Comparison of ENCODE assay signal across 9 cellular contexts in genomic region chrX:13081385-13082285, GRCh38. TPM values are rescaled to one million over a fixed set of nuclear protein-coding genes. Genes with fewer than 3 reads are reported as not detected.
A peak's percentile ranks its signal among the peaks of the same experiment; 100 is the strongest.
DNase-seq lines count a peak whose midpoint lies in the region; ATAC-seq and TF ChIP-seq lines count a peak whose summit lies in the region.
"Had no signal": no experiment of that assay in that cellular context is flagged by ENCODE, and none has a peak within 500 bp of the region (broad histone marks: within the 10 kb centered on the region; RNA-seq: fewer than 3 reads in every experiment).

No MANE protein-coding gene starts in this region.

- peak; percentile 70 for DNase-seq in activated CD4-positive, alpha-beta T cell treated with anti-CD3 and anti-CD28 coated beads, Interleukin-2, amount 10 ng/mL, durations not matched to agents 24 days and 14 days
- no peak for DNase-seq in activated CD4-positive, alpha-beta T cell treated with anti-CD3 and anti-CD28 coated beads, Interleukin-2, amount 50 U/mL, for 48 hours
- DNase-seq in KBM-7: peak; percentile 76
- DNase-seq in ascending aorta (ENCODE audit: low spot score in 2 of 2): no peak
- no peak for DNase-seq in stimulated activated CD4-positive, alpha-beta T cell treated with anti-CD3 and anti-CD28 coated beads, Interleukin-1b, Interleukin-23, amount 100 ng/mL, for 48 hours
- DNase-seq in GDM1 (lab: John Stamatoyannopoulos, UW): no peak
- no peak for DNase-seq in DMS 273 treated with DMSO at 0.1 percent for 48 hours (lab: John Stamatoyannopoulos, UW)
- DNase-seq: 8988T had no signal

- H3K36me3 Mint-ChIP-seq in activated CD4-positive, alpha-beta T cell treated with anti-CD3 and anti-CD28 coated beads, Interleukin-2, amount 10 ng/mL, durations not matched to agents 24 days and 14 days (ENCODE audit: low read depth): peaks cover 2% of the 10 kb centered on the region
- no peaks in the 10 kb centered on the region for H3K36me3 Mint-ChIP-seq in stimulated activated memory B cell treated with anti-CD40 and anti-IgM and Interleukin-4, amounts not matched to agents 10 μg/mL and 1 μg/mL and 100 μg/mL, for 72 hours

- no peaks in the 10 kb centered on the region for H3K9me3 Mint-ChIP-seq in activated CD4-positive, alpha-beta T cell treated with anti-CD3 and anti-CD28 coated beads, Interleukin-2, amount 10 ng/mL, durations not matched to agents 24 days and 14 days
- no peaks in the 10 kb centered on the region for H3K9me3 Mint-ChIP-seq in stimulated activated memory B cell treated with anti-CD40 and anti-IgM and Interleukin-4, amounts not matched to agents 10 μg/mL and 1 μg/mL and 100 μg/mL, for 72 hours

- peaks cover 0 to 7% of the 10 kb centered on the region in 2 donors for H3K4me1 ChIP-seq in ascending aorta

- no peak for TF ChIP-seq CTCF in ascending aorta (IDR thresholded peaks at IDR 0.05)

- peak overlapping the region; percentile 13 to 17 for H3K27ac ChIP-seq in ascending aorta

- no peaks in the 10 kb centered on the region for H3K27me3 Mint-ChIP-seq in activated CD4-positive, alpha-beta T cell treated with anti-CD3 and anti-CD28 coated beads, Interleukin-2, amount 10 ng/mL, durations not matched to agents 24 days and 14 days
- H3K27me3 Mint-ChIP-seq in stimulated activated memory B cell treated with anti-CD40 and anti-IgM and Interleukin-4, amounts not matched to agents 10 μg/mL and 1 μg/mL and 100 μg/mL, for 72 hours: no peaks in the 10 kb centered on the region

- H3K27ac Mint-ChIP-seq in activated CD4-positive, alpha-beta T cell treated with anti-CD3 and anti-CD28 coated beads, Interleukin-2, amount 10 ng/mL, durations not matched to agents 24 days and 14 days: peak overlapping the region; percentile 94
- H3K27ac Mint-ChIP-seq in stimulated activated memory B cell treated with anti-CD40 and anti-IgM and Interleukin-4, amounts not matched to agents 10 μg/mL and 1 μg/mL and 100 μg/mL, for 72 hours: peak overlapping the region; percentile 91

- no peaks in the 10 kb centered on the region for H3K9me3 ChIP-seq in ascending aorta

- H3K4me1 Mint-ChIP-seq in activated CD4-positive, alpha-beta T cell treated with anti-CD3 and anti-CD28 coated beads, Interleukin-2, amount 10 ng/mL, durations not matched to agents 24 days and 14 days: peaks cover 63% of the 10 kb centered on the region
- H3K4me1 Mint-ChIP-seq in stimulated activated memory B cell treated with anti-CD40 and anti-IgM and Interleukin-4, amounts not matched to agents 10 μg/mL and 1 μg/mL and 100 μg/mL, for 72 hours: peaks cover 77% of the 10 kb centered on the region

- intact Hi-C loops in activated CD4-positive, alpha-beta T cell treated with anti-CD3 and anti-CD28 coated beads, Interleukin-2, amount 10 ng/mL, durations not matched to agents 24 days and 14 days (cut with micrococcal nuclease): no loop called here
- intact Hi-C loops in ascending aorta (cut with DNase I): no loop called here

- H3K27me3 ChIP-seq in ascending aorta: no peaks in the 10 kb centered on the region

- H3K4me3 ChIP-seq in ascending aorta: no peak overlapping the region

- in situ Hi-C loops in KBM-7 (cut with MboI; ENCODE audit: low pct_unique_long_range_greater_than_20kb, low sequenced_read_pairs): loop anchor here (10.0 to 25.0 kb wide), 2 partner anchors 97 to 406 kb away; no protein-coding TSS in a partner anchor

- H3K36me3 ChIP-seq in ascending aorta: no peaks in the 10 kb centered on the region

- peak; percentile 78 for ATAC-seq in stimulated activated memory B cell treated with anti-CD40 and anti-IgM and Interleukin-4, amounts not matched to agents 10 μg/mL and 1 μg/mL and 100 μg/mL, for 72 hours

- H3K4me3 Mint-ChIP-seq in activated CD4-positive, alpha-beta T cell treated with anti-CD3 and anti-CD28 coated beads, Interleukin-2, amount 10 ng/mL, durations not matched to agents 24 days and 14 days: peak overlapping the region; percentile 75
- H3K4me3 Mint-ChIP-seq in stimulated activated memory B cell treated with anti-CD40 and anti-IgM and Interleukin-4, amounts not matched to agents 10 μg/mL and 1 μg/mL and 100 μg/mL, for 72 hours: peak overlapping the region; percentile 15

RNA-seq across cellular contexts. Expression of gene FAM9C, which starts 37.2 kb away (rescaled TPM):
- total RNA-seq in activated CD4-positive, alpha-beta T cell treated with anti-CD3 and anti-CD28 coated beads, Interleukin-2, amount 10 ng/mL, durations not matched to agents 24 days and 14 days: not detected in 2 replicates
- not detected for total RNA-seq in ascending aorta

Comparison
In these comparisons a context has a peak if more than half of its experiments do, and no peak if none do; other contexts are left out.
1. DNase-seq: peak in activated CD4-positive, alpha-beta T cell treated with anti-CD3 and anti-CD28 coated beads, Interleukin-2, amount 10 ng/mL, durations not matched to agents 24 days and 14 days (single experiment) and KBM-7 (single experiment); none in activated CD4-positive, alpha-beta T cell treated with anti-CD3 and anti-CD28 coated beads, Interleukin-2, amount 50 U/mL, for 48 hours (0 of 2), ascending aorta (0 of 2), stimulated activated CD4-positive, alpha-beta T cell treated with anti-CD3 and anti-CD28 coated beads, Interleukin-1b, Interleukin-23, amount 100 ng/mL, for 48 hours (single experiment), GDM1 (single experiment) and DMS 273 treated with DMSO at 0.1 percent for 48 hours (single experiment).